Comparison of ENCODE assay signal across 20 cellular contexts in the genomic region with DNA sequence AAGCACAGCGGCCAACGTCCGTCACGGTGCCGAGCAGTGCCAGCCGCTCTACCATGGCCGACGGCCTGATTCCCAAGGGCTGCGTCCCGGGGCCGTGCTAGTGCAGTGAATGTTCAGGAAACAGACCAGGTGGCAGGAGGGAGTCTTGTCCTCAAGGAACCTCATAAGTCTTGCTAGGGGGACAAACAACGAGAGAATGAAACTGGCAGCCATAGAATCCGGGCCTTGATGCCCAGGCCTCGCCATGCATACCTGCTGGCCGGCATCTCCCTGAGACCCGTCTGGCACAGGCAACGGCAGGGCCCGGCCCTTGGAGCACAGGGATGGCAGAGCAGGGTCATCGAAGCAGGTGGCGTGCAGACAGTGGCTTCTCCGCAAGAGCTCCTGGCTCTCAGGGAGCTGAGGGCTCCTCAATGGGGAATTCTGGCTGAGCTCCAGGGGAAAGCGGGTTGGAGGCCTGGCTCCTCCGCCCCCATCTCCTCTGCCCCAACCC. TPM values are rescaled to one million over a fixed set of nuclear protein-coding genes. Genes with fewer than 3 reads are reported as not detected.
DNase-seq lines count a peak whose midpoint lies in the region; ATAC-seq and TF ChIP-seq lines count a peak whose summit lies in the region.
"Had no signal": no experiment of that assay in that cellular context is flagged by ENCODE, and none has a peak within 500 bp of the region (broad histone marks: within the 10 kb centered on the region; RNA-seq: fewer than 3 reads in every experiment).

No MANE protein-coding gene starts in this region.

- no peak overlapping the region for H3K4me3 ChIP-seq in lower leg skin (ENCODE audit: low read depth, poor library complexity, severe bottlenecking)
- H3K4me3 ChIP-seq: body of pancreas, Peyer's patch, testis had no signal

- peaks cover 14% of the 10 kb centered on the region for H3K27me3 Mint-ChIP-seq in activated T-helper 17 cell treated with anti-CD3 and anti-CD28 coated beads, Interleukin-2, amount 50 U/mL, for 72 hours

- TF ChIP-seq CTCF in lower leg skin (IDR thresholded peaks at IDR 0.05): no peak

- H3K4me3 Mint-ChIP-seq in activated T-helper 17 cell treated with anti-CD3 and anti-CD28 coated beads, Interleukin-2, amount 50 U/mL, for 72 hours: no peak overlapping the region
- H3K4me3 Mint-ChIP-seq: activated CD4-positive, alpha-beta T cell treated with anti-CD3 and anti-CD28 coated beads, Interleukin-2, amount 10 ng/mL, durations not matched to agents 24 days and 14 days; B cell had no signal

- 93 to 96% methylated on average over 21 to 23 of the region's 23 CpGs for WGBS in lower leg skin, 2 donors

- no peak overlapping the region for H3K27ac Mint-ChIP-seq in activated T-helper 17 cell treated with anti-CD3 and anti-CD28 coated beads, Interleukin-2, amount 50 U/mL, for 72 hours
- H3K27ac Mint-ChIP-seq: activated CD4-positive, alpha-beta T cell treated with anti-CD3 and anti-CD28 coated beads, Interleukin-2, amount 10 ng/mL, durations not matched to agents 24 days and 14 days; B cell had no signal

- ATAC-seq in activated T-helper 17 cell treated with anti-CD3 and anti-CD28 coated beads, Interleukin-2, amount 50 U/mL, for 72 hours (replicated peaks): no peak
- ATAC-seq: body of pancreas, esophagus mucosa had no signal

- in situ Hi-C loops in G401 (cut with HindIII; ENCODE audit: low sequenced_read_pairs): no loop called here

- TF ChIP-seq POLR2A in lower leg skin (IDR thresholded peaks at IDR 0.05): no peak

- H3K9me3 Mint-ChIP-seq in activated T-helper 17 cell treated with anti-CD3 and anti-CD28 coated beads, Interleukin-2, amount 50 U/mL, for 72 hours: no peaks in the 10 kb centered on the region
- H3K9me3 Mint-ChIP-seq: activated CD4-positive, alpha-beta T cell treated with anti-CD3 and anti-CD28 coated beads, Interleukin-2, amount 10 ng/mL, durations not matched to agents 24 days and 14 days had no signal

- intact Hi-C loops in lower leg skin (cut with DNase I; ENCODE audit: low total_unique reads): no loop called here

- peak; percentile 61 for DNase-seq in G401 (ENCODE audit: low spot score)
- DNase-seq in NCI-H2029 (lab: John Stamatoyannopoulos, UW): peak; percentile 24
- DNase-seq in caudate nucleus (lab: John Stamatoyannopoulos, UW): peak in 6 of 61 donors; percentile 27 to 45 (median 39)
- peak; percentile 33 for DNase-seq in retina
- DNase-seq in NCI-H2196 (lab: John Stamatoyannopoulos, UW; ENCODE audit: unreplicated experiment): no peak
- no peak for DNase-seq in lower leg skin (ENCODE audit: low spot score in 2 of 2)
- DNase-seq: activated CD4-positive, alpha-beta T cell treated with anti-CD3 and anti-CD28 coated beads, Interleukin-2, amount 10 ng/mL, durations not matched to agents 24 days and 14 days; activated naive CD4-positive, alpha-beta T cell treated with anti-CD3 and anti-CD28 coated beads, Interleukin-2, amount 50 U/mL, for 16 hours; activated T-cell treated with anti-CD3 and anti-CD28 coated beads for 4 hours; dermis blood vessel endothelial cell; GOT3; KG1; NCI-H82; Peyer's patch; testis had no signal

- no peaks in the 10 kb centered on the region for H3K4me1 Mint-ChIP-seq in activated T-helper 17 cell treated with anti-CD3 and anti-CD28 coated beads, Interleukin-2, amount 50 U/mL, for 72 hours
- H3K4me1 Mint-ChIP-seq: activated CD4-positive, alpha-beta T cell treated with anti-CD3 and anti-CD28 coated beads, Interleukin-2, amount 10 ng/mL, durations not matched to agents 24 days and 14 days; B cell had no signal

- H3K27ac ChIP-seq in caudate nucleus (ENCODE audit: low read depth, low read length): peak overlapping the region; percentile 42
- H3K27ac ChIP-seq: body of pancreas, parathyroid adenoma, Peyer's patch, testis had no signal

- no peaks in the 10 kb centered on the region for H3K36me3 Mint-ChIP-seq in activated T-helper 17 cell treated with anti-CD3 and anti-CD28 coated beads, Interleukin-2, amount 50 U/mL, for 72 hours (ENCODE audit: low read depth)

RNA-seq across cellular contexts. Expression of a gene that starts 58.8 kb away (rescaled TPM):
- 3.9 and 9.0 TPM in 2 replicates for total RNA-seq in G401 (2014; rRNA removed; shearing (Covaris generic))
- 1 to 10 TPM; 1.1 to 1.9 TPM for total RNA-seq in activated T-helper 17 cell treated with anti-CD3 and anti-CD28 coated beads, Interleukin-2, amount 50 U/mL, for 72 hours
- total RNA-seq in lower leg skin: 10 to 100 TPM in 3 of 4 donors, 1 to 10 TPM in 1; 6.2 to 14.7 (median 10.6) TPM

Comparison
In these comparisons a context has a peak if more than half of its experiments do, and no peak if none do; other contexts are left out.
1. DNase-seq: peak in G401 (single experiment), NCI-H2029 (single experiment) and retina (single experiment); none in NCI-H2196 (single experiment) and lower leg skin (0 of 2).